In genomic region chr5:131302506-131302905, GRCh38 we compare ENCODE assay signal across 1 cellular context.
A peak's percentile ranks its signal among the peaks of the same experiment; 100 is the strongest.
TF ChIP-seq lines count a peak whose summit lies in the region.

No MANE protein-coding gene starts in this region.

TF ChIP-seq in K562, 482 proteins besides CTCF, POLR2A, EP300 and RAD21 (continued from another document):
- TF ChIP-seq TCF15 (CRISPR knock-in tag; IDR thresholded peaks at IDR 0.05) (no peak), MYC (IDR thresholded peaks at IDR 0.05; ENCODE audit: low read depth, low read length) (no peak), MYC (CRISPR knock-in tag; IDR thresholded peaks at IDR 0.05; ENCODE audit: borderline replicate concordance, low read depth) (no peak), CBFA2T3 (IDR thresholded peaks at IDR 0.05) (no peak), CEBPB (tag; IDR thresholded peaks at IDR 0.05) (peak; percentile 84), KLF10 (CRISPR knock-in tag; IDR thresholded peaks at IDR 0.05) (no peak), PBX2 (CRISPR knock-in tag; IDR thresholded peaks at IDR 0.05; ENCODE audit: low read depth) (no peak), PBX2 (tag; conservative IDR thresholded peaks at IDR 0.05; ENCODE audit: low read depth) (no peak)
